ENCODE assay signal across 8 cellular contexts in the genomic region with DNA sequence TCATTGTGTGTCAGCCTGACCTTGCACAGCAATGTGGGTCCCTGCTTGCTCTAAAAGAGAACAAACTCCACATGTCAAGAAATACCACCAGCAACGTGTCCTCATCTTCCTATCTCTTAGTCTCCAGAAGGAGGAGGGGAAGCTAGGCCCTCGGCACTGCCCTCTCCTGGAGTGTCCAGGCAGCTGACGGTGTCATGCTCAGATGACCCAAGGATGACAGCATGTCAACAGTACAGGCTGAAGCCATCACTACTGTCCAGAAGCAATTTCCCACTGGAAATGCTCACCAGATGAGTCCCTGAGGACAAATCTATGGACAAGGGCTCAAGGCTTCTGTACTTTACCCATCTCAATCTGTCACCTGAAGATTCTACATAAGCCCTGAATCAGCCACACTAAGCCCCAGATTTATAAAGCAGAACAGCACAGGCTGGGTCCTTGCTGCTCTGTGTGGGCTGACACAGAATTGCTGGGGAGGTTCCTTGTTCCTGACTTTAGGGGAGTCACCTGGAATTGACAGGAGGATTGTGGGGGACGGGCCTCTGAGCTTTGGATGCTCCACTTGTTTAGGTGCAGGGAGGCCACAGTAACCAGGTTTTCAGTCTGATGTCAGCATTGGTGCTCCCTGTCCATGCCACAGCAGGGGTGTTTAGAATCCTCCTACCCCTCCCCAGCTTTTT.
DNase-seq lines count a peak whose midpoint lies in the region; ATAC-seq and TF ChIP-seq lines count a peak whose summit lies in the region.

No MANE protein-coding gene starts in this region.

- no peaks in the 10 kb centered on the region for H3K9me3 ChIP-seq in left lung

- H3K27me3 ChIP-seq in brain microvascular endothelial cell (replicated peaks) (no peaks in the 10 kb centered on the region), left lung (no peaks in the 10 kb centered on the region)

- intact Hi-C loops in left lung (cut with DNase I): no loop called here

- TF ChIP-seq CTCF in brain microvascular endothelial cell (IDR thresholded peaks at IDR 0.05; ENCODE audit: low read depth, low read length, missing control alignments) (peak; percentile 72), left lung (IDR thresholded peaks at IDR 0.05) (peak in 1 of 2 donors; percentile 11)

- DNase-seq in AML-193 (lab: John Stamatoyannopoulos, UW): peak; percentile 9 to 14
- DNase-seq in HuH-7.5 (ENCODE audit: low spot score): peak; percentile 62
- peak; percentile 33 for DNase-seq in brain microvascular endothelial cell
- DNase-seq in left lung: no peak
- DNase-seq in stimulated activated CD4-positive, alpha-beta T cell treated with anti-CD3 and anti-CD28 coated beads, Interleukin-4, amount 100 ng/mL, for 24 hours: no peak
- no peak for DNase-seq in NK-92 treated with Interleukin-12 subunit alpha and Interleukin-12 subunit beta, amount 100 ng/mL, for 24 hours (lab: John Stamatoyannopoulos, UW)

- H3K36me3 ChIP-seq in brain microvascular endothelial cell (replicated peaks): no peaks in the 10 kb centered on the region
- H3K36me3 ChIP-seq in left lung: no peaks in the 10 kb centered on the region

- in situ Hi-C loops in brain microvascular endothelial cell (cut with HindIII; ENCODE audit: low pct_ligation_motif_present, low sequenced_read_pairs): no loop called here

- no peak overlapping the region for H3K4me3 ChIP-seq in brain microvascular endothelial cell (ENCODE audit: low read depth, low read length)
- no peak overlapping the region for H3K4me3 ChIP-seq in left lung

- H3K4me1 ChIP-seq in left lung: no peaks in the 10 kb centered on the region

- H3K27ac ChIP-seq in brain microvascular endothelial cell (no peak overlapping the region), left lung (no peak overlapping the region)

- peak; percentile 44 for ATAC-seq in left lung
- no peak for ATAC-seq in HG03025 (IDR thresholded peaks at IDR 0.05; ENCODE audit: low FRiP score, unreplicated experiment)
- no peak for ATAC-seq in GM19328 (IDR thresholded peaks at IDR 0.05; ENCODE audit: unreplicated experiment)

Comparison
In these comparisons a context has a peak if more than half of its experiments do, and no peak if none do; other contexts are left out.
1. DNase-seq: peak in AML-193 (2 of 2), HuH-7.5 (single experiment) and brain microvascular endothelial cell (single experiment); none in left lung (0 of 2), stimulated activated CD4-positive, alpha-beta T cell treated with anti-CD3 and anti-CD28 coated beads, Interleukin-4, amount 100 ng/mL, for 24 hours (single experiment) and NK-92 treated with Interleukin-12 subunit alpha and Interleukin-12 subunit beta, amount 100 ng/mL, for 24 hours (single experiment).